ENCODE assay signal across 13 cellular contexts in the genomic region with DNA sequence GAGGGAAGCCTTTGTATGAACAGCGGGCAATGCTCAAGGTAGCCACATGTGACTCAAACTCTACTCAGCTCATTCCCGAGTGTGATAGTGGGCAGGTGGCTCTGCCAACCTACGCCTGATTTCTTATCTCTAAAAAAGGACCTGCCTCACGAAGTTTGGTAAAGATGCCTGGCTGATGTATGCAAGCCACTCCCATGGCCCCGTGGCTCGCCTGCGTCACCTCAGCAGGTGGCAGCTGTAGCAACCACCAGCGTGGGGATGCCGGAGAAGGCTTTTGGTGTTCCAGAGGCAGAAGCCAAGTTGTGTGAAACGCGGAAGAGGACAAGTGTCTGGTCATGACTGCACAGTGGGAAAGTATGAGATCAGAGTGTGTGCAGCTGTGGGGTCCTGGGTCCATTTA. TPM values are rescaled to one million over a fixed set of nuclear protein-coding genes. Genes with fewer than 3 reads are reported as not detected.
DNase-seq lines count a peak whose midpoint lies in the region; FAIRE-seq and TF ChIP-seq lines count a peak whose summit lies in the region.
"Had no signal": no experiment of that assay in that cellular context is flagged by ENCODE, and none has a peak within 500 bp of the region (broad histone marks: within the 10 kb centered on the region; RNA-seq: fewer than 3 reads in every experiment).

No MANE protein-coding gene starts in this region.

- no peak overlapping the region for H3K14ac ChIP-seq in neuronal stem cell (ENCODE audit: low read length)

- H3K36me3 ChIP-seq in kidney (ENCODE audit: control insufficient read depth in 1 of 2, insufficient read depth in 2 of 2, low read length in 2 of 2) (no peaks in the 10 kb centered on the region), neuronal stem cell (replicated peaks in 1 of 2; ENCODE audit: control insufficient read depth in 2 of 2, insufficient read depth in 2 of 2, low read length in 2 of 2) (peaks cover 45 to 94% of the 10 kb centered on the region in 2 donors)
- H3K36me3 ChIP-seq: pancreas had no signal

- H4K91ac ChIP-seq in neuronal stem cell (ENCODE audit: low read depth, low read length, poor library complexity): no peak overlapping the region

- no peak overlapping the region for H3K18ac ChIP-seq in neuronal stem cell (ENCODE audit: low read length)

- no peak overlapping the region for H4K8ac ChIP-seq in neuronal stem cell (ENCODE audit: low read depth, low read length)

- H3K4me1 Mint-ChIP-seq in activated naive CD4-positive, alpha-beta T cell treated with anti-CD3 and anti-CD28 coated beads, Interleukin-2, amount 50 U/mL, for 24 hours: peaks cover 26% of the 10 kb centered on the region

- no peak overlapping the region for H2AK5ac ChIP-seq in neuronal stem cell (ENCODE audit: low read depth, low read length)

- H3K4me3 ChIP-seq in kidney (ENCODE audit: low read length in 2 of 2) (no peak overlapping the region), neuronal stem cell (ENCODE audit: low read length in 2 of 2) (no peak overlapping the region)
- H3K4me3 ChIP-seq: pancreas had no signal

- H3K9ac ChIP-seq in kidney (ENCODE audit: low read length in 2 of 2): no peak overlapping the region
- H3K9ac ChIP-seq in neuronal stem cell (ENCODE audit: low read depth, low read length, poor library complexity): no peak overlapping the region

- H3K36me3 Mint-ChIP-seq in activated naive CD4-positive, alpha-beta T cell treated with anti-CD3 and anti-CD28 coated beads, Interleukin-2, amount 50 U/mL, for 24 hours: no peaks in the 10 kb centered on the region

- H3K27ac ChIP-seq in VCaP (peak overlapping the region; percentile 74), kidney (ENCODE audit: low read depth in 2 of 2, low read length in 2 of 2) (no peak overlapping the region), temporal lobe (ENCODE audit: low read depth, low read length) (peak overlapping the region; percentile 44), neuronal stem cell (replicated peaks; ENCODE audit: low read length) (no peak overlapping the region)

- no peak overlapping the region for H2AFZ ChIP-seq in neuronal stem cell (ENCODE audit: low read length)

- no peak for TF ChIP-seq CTCF in VCaP (conservative IDR thresholded peaks at IDR 0.05)
- TF ChIP-seq CTCF in kidney (IDR thresholded peaks at IDR 0.05; ENCODE audit: borderline replicate concordance, extremely low read depth, insufficient read depth): no peak

- H2BK5ac ChIP-seq in neuronal stem cell (ENCODE audit: low read length): no peak overlapping the region

- no peaks in the 10 kb centered on the region for H3K9me3 ChIP-seq in kidney (ENCODE audit: control insufficient read depth in 1 of 2, low read length in 2 of 2)
- no peaks in the 10 kb centered on the region for H3K9me3 ChIP-seq in neuronal stem cell (replicated peaks in 1 of 2; ENCODE audit: control insufficient read depth in 2 of 2, insufficient read depth in 1 of 2, low read depth in 1 of 2, low read length in 2 of 2)
- H3K9me3 ChIP-seq: pancreas had no signal

- H2BK120ac ChIP-seq in neuronal stem cell (ENCODE audit: low read depth, low read length): no peak overlapping the region

- H3K79me1 ChIP-seq in neuronal stem cell (ENCODE audit: low read depth, low read length): peaks cover 19% of the 10 kb centered on the region

- DNase-seq in activated naive CD4-positive, alpha-beta T cell treated with Interleukin-2 at 50 U/mL for 16 hours: no peak
- DNase-seq in kidney: peak; percentile 65
- DNase-seq in H4 (ENCODE audit: low spot score): no peak
- DNase-seq in neuronal stem cell (ENCODE audit: low spot score): no peak
- DNase-seq in HuH-7.5 (ENCODE audit: low spot score): no peak
- DNase-seq: brain microvascular endothelial cell, NCI-H1048, RPMI8226 had no signal

- no peak overlapping the region for H3K23ac ChIP-seq in neuronal stem cell (ENCODE audit: low read depth, low read length, poor library complexity)

- peaks cover 13% of the 10 kb centered on the region for H3K27me3 Mint-ChIP-seq in activated naive CD4-positive, alpha-beta T cell treated with anti-CD3 and anti-CD28 coated beads, Interleukin-2, amount 50 U/mL, for 24 hours

- H3K4ac ChIP-seq in neuronal stem cell (ENCODE audit: low read length): no peak overlapping the region

- H3K9me3 Mint-ChIP-seq in activated naive CD4-positive, alpha-beta T cell treated with anti-CD3 and anti-CD28 coated beads, Interleukin-2, amount 50 U/mL, for 24 hours: no peaks in the 10 kb centered on the region

- WGBS in neuronal stem cell (ENCODE audit: extremely low coverage in 2 of 2, insufficient read length in 2 of 2, insufficient replicate concordance in 1 of 2), 2 donors: no CpG with 5 or more reads among the region's 11 CpGs

- no peak overlapping the region for H3K27ac Mint-ChIP-seq in activated naive CD4-positive, alpha-beta T cell treated with anti-CD3 and anti-CD28 coated beads, Interleukin-2, amount 50 U/mL, for 24 hours

- peak overlapping the region; percentile 9 for H3K4me3 Mint-ChIP-seq in activated naive CD4-positive, alpha-beta T cell treated with anti-CD3 and anti-CD28 coated beads, Interleukin-2, amount 50 U/mL, for 24 hours

- no peak overlapping the region for H3K4me2 ChIP-seq in neuronal stem cell (ENCODE audit: insufficient read depth, low read length, poor library complexity, severe bottlenecking)

- H2BK12ac ChIP-seq in neuronal stem cell (ENCODE audit: low read length): no peak overlapping the region

- no peaks in the 10 kb centered on the region for H3K27me3 ChIP-seq in neuronal stem cell (ENCODE audit: control insufficient read depth in 3 of 3, insufficient read depth in 3 of 3, low read depth in 1 of 3, low read length in 3 of 3)
- H3K27me3 ChIP-seq: brain microvascular endothelial cell, pancreas had no signal

- no peak overlapping the region for H2BK15ac ChIP-seq in neuronal stem cell (ENCODE audit: low read length)

- no peak for FAIRE-seq in kidney (lab: Jason Lieb, UNC)
- FAIRE-seq: pancreas, urothelium cell line had no signal

- intact Hi-C loops in kidney (cut with DNase I): no loop called here

- peaks cover 20 to 28% of the 10 kb centered on the region in 2 donors for H3K4me1 ChIP-seq in kidney (ENCODE audit: control insufficient read depth in 1 of 2, insufficient read depth in 1 of 2, low read depth in 1 of 2, low read length in 2 of 2)
- peaks cover 39 to 55% of the 10 kb centered on the region in 2 donors for H3K4me1 ChIP-seq in neuronal stem cell (ENCODE audit: control insufficient read depth in 2 of 2, insufficient read depth in 1 of 2, low read depth in 1 of 2, low read length in 2 of 2)

RNA-seq across cellular contexts. Expression of gene FADS2, which starts 5.4 kb away (rescaled TPM):
- total RNA-seq in kidney (49.2 TPM), temporal lobe (93.2 TPM)
- polyA plus RNA-seq in kidney (ENCODE audit: insufficient read depth, low read depth, low replicate concordance): 9.8 TPM
- total RNA-seq in H4 (2014; rRNA removed; shearing (Covaris generic)): 44.2 and 54.8 TPM in 2 replicates
- 515 TPM for polyA plus RNA-seq in neuronal stem cell (2013, experiment 1 of 2)
- 508 TPM for polyA plus RNA-seq in neuronal stem cell (2013, experiment 2 of 2)

RNA-seq across cellular contexts. Expression of gene FADS1, which starts 16.7 kb away (rescaled TPM):
- 19.5 TPM for total RNA-seq in kidney
- polyA plus RNA-seq in kidney (ENCODE audit: insufficient read depth, low read depth, low replicate concordance): 6.7 TPM
- 50.4 TPM for total RNA-seq in temporal lobe
- 63.2 and 68.0 TPM in 2 replicates for total RNA-seq in H4 (2014; rRNA removed; shearing (Covaris generic))
- polyA plus RNA-seq in neuronal stem cell (2013, experiment 1 of 2): 171 TPM
- 174 TPM for polyA plus RNA-seq in neuronal stem cell (2013, experiment 2 of 2)

RNA-seq across cellular contexts. Expression of gene FEN1, which starts 40.8 kb away (rescaled TPM):
- total RNA-seq in kidney (8.8 TPM), temporal lobe (10.6 TPM)
- 8.5 TPM for polyA plus RNA-seq in kidney (ENCODE audit: insufficient read depth, low read depth, low replicate concordance)
- 104 and 118 TPM in 2 replicates for total RNA-seq in H4 (2014; rRNA removed; shearing (Covaris generic))
- 30.6 TPM for polyA plus RNA-seq in neuronal stem cell (2013, experiment 1 of 2)
- 31.0 TPM for polyA plus RNA-seq in neuronal stem cell (2013, experiment 2 of 2)

RNA-seq across cellular contexts. Expression of gene TMEM258, which starts 41.1 kb away (rescaled TPM):
- 92.1 TPM for total RNA-seq in kidney
- polyA plus RNA-seq in kidney (ENCODE audit: insufficient read depth, low read depth, low replicate concordance): 228 TPM
- total RNA-seq in temporal lobe: 17.2 TPM
- 133 and 142 TPM in 2 replicates for total RNA-seq in H4 (2014; rRNA removed; shearing (Covaris generic))
- polyA plus RNA-seq in neuronal stem cell (2013, experiment 1 of 2): 258 TPM
- 242 TPM for polyA plus RNA-seq in neuronal stem cell (2013, experiment 2 of 2)

RNA-seq across cellular contexts. Expression of gene FADS3, which starts 57.9 kb away (rescaled TPM):
- total RNA-seq in kidney (58.2 TPM), temporal lobe (40.6 TPM)
- polyA plus RNA-seq in kidney (ENCODE audit: insufficient read depth, low read depth, low replicate concordance): 20.5 TPM
- total RNA-seq in H4 (2014; rRNA removed; shearing (Covaris generic)): 34.8 and 47.1 TPM in 2 replicates
- polyA plus RNA-seq in neuronal stem cell (2013, experiment 1 of 2): 25.1 TPM
- polyA plus RNA-seq in neuronal stem cell (2013, experiment 2 of 2): 25.6 TPM

Comparison
In these comparisons a context has a peak if more than half of its experiments do, and no peak if none do; other contexts are left out.
1. H3K27ac ChIP-seq: peak in VCaP (single experiment) and temporal lobe (single experiment); none in kidney (0 of 2) and neuronal stem cell (single experiment).